In the genomic region with DNA sequence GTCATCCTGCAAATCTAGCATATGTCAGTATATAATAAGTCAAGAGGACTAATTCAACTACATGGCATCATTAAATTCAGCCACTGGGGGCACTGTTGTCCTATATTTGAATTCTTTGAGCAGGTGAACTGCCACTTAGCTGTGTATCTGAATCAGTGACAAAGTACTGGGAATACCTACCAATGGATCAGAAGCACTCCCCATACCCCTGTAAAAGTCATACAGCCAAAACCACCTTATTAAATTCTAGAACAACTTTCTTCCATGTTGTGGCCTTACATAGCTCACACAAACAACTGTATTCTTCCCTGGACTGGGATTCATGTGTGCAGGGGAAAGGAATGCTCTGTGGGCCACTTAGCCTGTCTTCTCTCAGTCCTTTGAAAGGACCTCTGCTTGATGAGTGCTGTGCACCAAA, we compare ENCODE assay signal across 8 cellular contexts. TPM values are rescaled to one million over a fixed set of nuclear protein-coding genes. Genes with fewer than 3 reads are reported as not detected.
DNase-seq lines count a peak whose midpoint lies in the region; ATAC-seq and TF ChIP-seq lines count a peak whose summit lies in the region.

No MANE protein-coding gene starts in this region.

- CTCF ChIA-PET in BJ (lab: Yijun Ruan, JAX): interaction anchor here (0.6 to 2.9 kb wide), 18 partner anchors 9 to 1438 kb away, joined by 3 to 18 read pairs (median 4); a partner anchor contains a TSS
- CTCF ChIA-PET in OCI-LY7 (lab: Charles Lee; ENCODE audit: unreplicated experiment): no interaction called here

- intact Hi-C loops in OCI-LY7 (cut with micrococcal nuclease; ENCODE audit: unreplicated experiment) (loop anchor here (5.0 kb wide), 2 partner anchors 138 to 383 kb away; a partner anchor contains a TSS), tibial artery (cut with DNase I; ENCODE audit: low total_unique reads) (no loop called here)

- peaks cover 10% of the 10 kb centered on the region for H3F3A ChIP-seq in neural progenitor cell (ENCODE audit: low read depth)

- H3K9ac ChIP-seq in neural progenitor cell: no peak overlapping the region

- no peaks in the 10 kb centered on the region for H3K27me3 Mint-ChIP-seq in neural progenitor cell (ENCODE audit: insufficient read depth, low read depth)

- H4K20me1 ChIP-seq in OCI-LY7 (ENCODE audit: insufficient read depth, low read length) (no peaks in the 10 kb centered on the region), neural progenitor cell (ENCODE audit: low read depth) (no peaks in the 10 kb centered on the region)

- ATAC-seq in GM19328 (IDR thresholded peaks at IDR 0.05; ENCODE audit: unreplicated experiment): peak; percentile 67

- H3K36me3 ChIP-seq in BJ (ENCODE audit: control insufficient read depth, insufficient read depth, low read length): no peaks in the 10 kb centered on the region
- H3K36me3 ChIP-seq in OCI-LY7 (ENCODE audit: insufficient read depth, low read length): no peaks in the 10 kb centered on the region
- no peaks in the 10 kb centered on the region for H3K36me3 ChIP-seq in neural progenitor cell
- peaks cover 0 to 7% (median 0%) of the 10 kb centered on the region in 3 donors for H3K36me3 ChIP-seq in tibial artery

- H3K27ac ChIP-seq in OCI-LY7 (ENCODE audit: low read depth, low read length, poor library complexity, severe bottlenecking): no peak overlapping the region
- H3K27ac ChIP-seq in neural progenitor cell: no peak overlapping the region
- no peak overlapping the region for H3K27ac ChIP-seq in tibial artery

- TF ChIP-seq CTCF in BJ (IDR thresholded peaks at IDR 0.05; ENCODE audit: insufficient read depth, low read depth, low read length) (peak; percentile 57), OCI-LY7 (conservative IDR thresholded peaks at IDR 0.05; ENCODE audit: low read length) (peak; percentile 92), fibroblast of mammary gland (conservative IDR thresholded peaks at IDR 0.05; ENCODE audit: control insufficient read depth, insufficient read depth, low read depth, low read length) (peak; percentile 56), neural progenitor cell (IDR thresholded peaks at IDR 0.05) (peak; percentile 76), tibial artery (IDR thresholded peaks at IDR 0.05) (peak; percentile 66 to 74)

- H3K9me2 ChIP-seq in OCI-LY7 (ENCODE audit: insufficient read depth, low read length): no peaks in the 10 kb centered on the region

- no peaks in the 10 kb centered on the region for H3K9me3 Mint-ChIP-seq in neural progenitor cell

- no peak overlapping the region for H3K4me3 ChIP-seq in BJ (ENCODE audit: low read depth, low read length)
- H3K4me3 ChIP-seq in OCI-LY7 (ENCODE audit: low read depth, low read length, poor library complexity, severe bottlenecking): no peak overlapping the region
- no peak overlapping the region for H3K4me3 ChIP-seq in fibroblast of mammary gland (ENCODE audit: control insufficient read depth, low read depth, low read length)
- H3K4me3 ChIP-seq in neural progenitor cell: no peak overlapping the region
- H3K4me3 ChIP-seq in tibial artery: no peak overlapping the region

- DNase-seq in BJ (ENCODE audit: low read depth): peak; percentile 13
- DNase-seq in HT-29 (ENCODE audit: low spot score): peak; percentile 94
- peak; percentile 76 for DNase-seq in OCI-LY7 (ENCODE audit: low spot score)
- peak; percentile 31 for DNase-seq in activated T-cell treated with anti-CD3 and anti-CD28 coated beads, Interleukin-2, amount 50 U/mL, for 1 hour
- peak; percentile 74 for DNase-seq in fibroblast of mammary gland (ENCODE audit: low read depth)
- peak; percentile 78 for DNase-seq in neural progenitor cell (ENCODE audit: low spot score)
- DNase-seq in tibial artery: peak in 1 of 2 donors; percentile 72

- H3K4me3 Mint-ChIP-seq in neural progenitor cell: no peak overlapping the region

- H3K4me1 Mint-ChIP-seq in neural progenitor cell: no peaks in the 10 kb centered on the region

- no TSS peak for BruUV-seq in OCI-LY7 (replicated peaks; lab: Mats Ljungman, UMichigan)

- H3K79me2 ChIP-seq in OCI-LY7 (ENCODE audit: insufficient read depth, low read depth, low read length): no peaks in the 10 kb centered on the region
- no peaks in the 10 kb centered on the region for H3K79me2 ChIP-seq in neural progenitor cell (ENCODE audit: low read depth)

- no peaks in the 10 kb centered on the region for H3K36me3 Mint-ChIP-seq in neural progenitor cell

- no peak overlapping the region for H3K4me2 ChIP-seq in OCI-LY7 (ENCODE audit: low read length)
- H3K4me2 ChIP-seq in neural progenitor cell: no peak overlapping the region

- H3K4me1 ChIP-seq in OCI-LY7 (ENCODE audit: insufficient read depth, low read length, poor library complexity, severe bottlenecking) (no peaks in the 10 kb centered on the region), neural progenitor cell (peaks cover 15% of the 10 kb centered on the region), tibial artery (no peaks in the 10 kb centered on the region)

- H3K27me3 ChIP-seq in BJ (ENCODE audit: control insufficient read depth, insufficient read depth, low read length) (peaks cover 1% of the 10 kb centered on the region; the same call in 1 of the 2 replicates), neural progenitor cell (no peaks in the 10 kb centered on the region), tibial artery (no peaks in the 10 kb centered on the region)

- H3K9me3 ChIP-seq in OCI-LY7 (ENCODE audit: low read length): no peaks in the 10 kb centered on the region
- no peaks in the 10 kb centered on the region for H3K9me3 ChIP-seq in neural progenitor cell (ENCODE audit: low read depth)
- no peaks in the 10 kb centered on the region for H3K9me3 ChIP-seq in tibial artery

- H2AFZ ChIP-seq in OCI-LY7 (ENCODE audit: low read length) (no peak overlapping the region), neural progenitor cell (replicated peaks) (peak overlapping the region; percentile 82)

- no peak overlapping the region for H3K27ac Mint-ChIP-seq in neural progenitor cell

- POLR2A ChIA-PET in BJ (lab: Charles Lee) (no interaction called here), OCI-LY7 (lab: Charles Lee) (interaction anchor here (1.0 kb wide), 1 partner anchor 30 kb away, joined by 3 read pairs; no protein-coding TSS in a partner anchor)

RNA-seq across cellular contexts. Expression of a gene that starts 57.4 kb away (rescaled TPM):
- 6.5 and 7.0 TPM in 2 replicates for polyA plus RNA-seq in BJ (2011; rRNA removed)
- 4.2 and 4.3 TPM in 2 replicates for polyA minus RNA-seq in BJ (2011; rRNA and poly(A)+ RNA removed)
- 12.7 and 13.5 TPM in 2 replicates for total RNA-seq in HT-29 (2014; rRNA removed; shearing (Covaris generic))
- total RNA-seq in OCI-LY7 (2014; rRNA removed; shearing (Covaris generic)): 2.5 and 4.6 TPM in 2 replicates
- total RNA-seq in OCI-LY7 (2022) (7.5 and 8.1 TPM in 2 replicates), neural progenitor cell (ENCODE audit: low replicate concordance) (10.5 and 11.1 TPM in 2 replicates)
